Comparison of ENCODE assay signal across 8 cellular contexts in genomic region chr10:124992462-124993344, GRCh38. TPM values are rescaled to one million over a fixed set of nuclear protein-coding genes. Genes with fewer than 3 reads are reported as not detected.
A peak's percentile ranks its signal among the peaks of the same experiment; 100 is the strongest.
DNase-seq lines count a peak whose midpoint lies in the region; ATAC-seq and FAIRE-seq lines count a peak whose summit lies in the region.

No MANE protein-coding gene starts in this region.

- no CpG with 5 or more reads among the region's 20 CpGs for WGBS in mesendoderm (ENCODE audit: extremely low coverage, insufficient coverage, low lambda C conversion rate)

- no peaks in the 10 kb centered on the region for H3K79me2 ChIP-seq in mesendoderm (ENCODE audit: control insufficient read depth, insufficient read depth, low read length)

- H3K36me3 ChIP-seq in mesendoderm (ENCODE audit: control insufficient read depth, insufficient read depth, low read length) = peaks cover 11% of the 10 kb centered on the region

- H3K4me1 ChIP-seq in mesendoderm (ENCODE audit: control insufficient read depth, low read depth, low read length) = no peaks in the 10 kb centered on the region

- no peak overlapping the region for H3K4me2 ChIP-seq in mesendoderm (ENCODE audit: low read length)

- no peak overlapping the region for H3K4ac ChIP-seq in mesendoderm (ENCODE audit: low read depth, low read length)

- H2BK5ac ChIP-seq in mesendoderm (ENCODE audit: low read length) = no peak overlapping the region

- H4K5ac ChIP-seq in mesendoderm (ENCODE audit: low read length) = no peak overlapping the region

- no peak overlapping the region for H2BK120ac ChIP-seq in mesendoderm (ENCODE audit: low read depth, low read length)

- ATAC-seq in HG03442 (IDR thresholded peaks at IDR 0.05; ENCODE audit: unreplicated experiment) = peak; percentile 43

- H3K18ac ChIP-seq in mesendoderm (ENCODE audit: low read length) = no peak overlapping the region

- H3K79me1 ChIP-seq in mesendoderm (ENCODE audit: low read length) = no peaks in the 10 kb centered on the region

- no peaks in the 10 kb centered on the region for H3K27me3 ChIP-seq in mesendoderm (ENCODE audit: insufficient read depth, low read length, poor library complexity)

- H4K8ac ChIP-seq in mesendoderm (ENCODE audit: low read depth, low read length) = no peak overlapping the region

- H2BK15ac ChIP-seq in mesendoderm (replicated peaks; ENCODE audit: low read depth) = no peak overlapping the region

- peak; percentile 12 to 19 for DNase-seq in stimulated activated CD4-positive, alpha-beta T cell treated with anti-CD3 and anti-CD28 coated beads, Interleukin-2, amount 100 ng/mL, for 48 hours
- no peak for DNase-seq in stimulated activated CD4-positive, alpha-beta T cell treated with anti-CD3 and anti-CD28 coated beads, Interleukin-4, amount 100 ng/mL, for 4 hours
- DNase-seq in RPMI8226 (peak; percentile 60), mesendoderm (peak; percentile 79), ureter (ENCODE audit: low spot score) (peak; percentile 81), GOT3 (lab: John Stamatoyannopoulos, UW) (no peak)

- H3K9ac ChIP-seq in mesendoderm (ENCODE audit: low read length) = no peak overlapping the region

- FAIRE-seq in endometrium (lab: Jason Lieb, UNC) = peak; percentile 23

- H3K4me3 ChIP-seq in mesendoderm (ENCODE audit: low read length) = no peak overlapping the region

- no peak overlapping the region for H3K23ac ChIP-seq in mesendoderm (ENCODE audit: low read length)

- H3K27ac ChIP-seq in mesendoderm (ENCODE audit: low read depth, low read length) = no peak overlapping the region

- no peak overlapping the region for H3K56ac ChIP-seq in mesendoderm (ENCODE audit: low read length)

- H2AK5ac ChIP-seq in mesendoderm (ENCODE audit: low read length) = no peak overlapping the region

RNA-seq across cellular contexts. Expression of gene ZRANB1, which starts 50.8 kb away (rescaled TPM):
- polyA plus RNA-seq in mesendoderm (2013, experiment 1 of 2) = 10.9 TPM
- 11.1 TPM for polyA plus RNA-seq in mesendoderm (2013, experiment 2 of 2)
- total RNA-seq in ureter = 26.3 TPM

Comparison
In these comparisons a context has a peak if more than half of its experiments do, and no peak if none do; other contexts are left out.
1. DNase-seq: peak in stimulated activated CD4-positive, alpha-beta T cell treated with anti-CD3 and anti-CD28 coated beads, Interleukin-2, amount 100 ng/mL, for 48 hours (2 of 2), RPMI8226 (single experiment), mesendoderm (single experiment) and ureter (single experiment); none in stimulated activated CD4-positive, alpha-beta T cell treated with anti-CD3 and anti-CD28 coated beads, Interleukin-4, amount 100 ng/mL, for 4 hours (0 of 2) and GOT3 (single experiment).